ENCODE assay signal across 1 cellular context in the genomic region with DNA sequence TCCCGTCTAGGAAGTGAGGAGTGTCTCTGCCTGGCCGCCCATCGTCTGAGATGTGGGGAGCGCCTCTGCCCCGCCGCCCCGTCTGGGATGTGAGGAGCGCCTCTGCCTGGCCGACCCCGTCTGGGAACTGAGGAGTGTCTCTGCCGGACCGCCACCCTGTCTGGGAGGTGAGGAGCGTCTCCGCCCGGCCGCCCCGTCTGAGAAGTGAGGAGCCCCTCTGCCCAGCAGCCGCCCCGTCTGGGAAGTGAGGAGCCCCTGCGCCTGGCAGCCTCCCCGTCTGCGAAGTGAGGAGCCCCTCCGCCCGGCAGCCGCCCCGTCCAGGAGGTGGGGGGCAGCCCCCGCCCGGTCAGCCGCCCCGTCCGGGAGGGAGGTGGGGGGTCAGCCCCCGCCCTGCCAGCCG. TPM values are rescaled to one million over a fixed set of nuclear protein-coding genes. Genes with fewer than 3 reads are reported as not detected.
"Had no signal": no experiment of that assay in that cellular context is flagged by ENCODE, and none has a peak within 500 bp of the region (broad histone marks: within the 10 kb centered on the region; RNA-seq: fewer than 3 reads in every experiment).

No MANE protein-coding gene starts in this region.

RNA-seq across cellular contexts. Expression of a gene that starts 52.3 kb away (rescaled TPM):
- total RNA-seq: foreskin keratinocyte had no signal
- polyA plus RNA-seq: foreskin keratinocyte had no signal
